9 cellular contexts compared by ENCODE assay signal in the genomic region with DNA sequence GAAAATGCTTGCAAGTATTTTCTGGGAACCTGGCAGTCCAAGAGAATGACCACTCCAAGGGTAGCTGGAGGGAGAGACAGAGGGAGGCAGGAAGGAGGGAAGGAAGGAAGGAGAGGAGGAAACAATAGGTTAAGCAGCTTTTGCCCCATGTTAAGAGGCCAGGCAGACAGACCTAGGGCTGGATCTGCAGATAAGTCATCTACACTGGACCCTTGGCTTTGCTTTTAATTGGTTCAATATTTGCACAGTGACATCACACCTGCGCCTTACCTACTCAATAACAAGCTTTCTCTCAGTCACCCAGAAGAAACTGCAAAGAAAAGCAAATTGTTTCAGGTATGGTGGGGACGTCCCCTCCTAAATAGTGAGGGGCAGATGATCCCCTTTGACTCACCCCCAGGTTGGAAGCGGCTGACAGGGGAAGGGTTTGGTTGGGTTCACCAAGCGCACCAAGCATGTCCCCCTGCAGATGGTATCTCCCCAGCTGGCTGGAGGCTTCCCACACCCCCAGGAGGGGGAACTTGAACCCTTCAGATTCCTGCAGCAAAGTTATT. TPM values are rescaled to one million over a fixed set of nuclear protein-coding genes. Genes with fewer than 3 reads are reported as not detected.
A peak's percentile ranks its signal among the peaks of the same experiment; 100 is the strongest.
DNase-seq lines count a peak whose midpoint lies in the region; ATAC-seq, FAIRE-seq and TF ChIP-seq lines count a peak whose summit lies in the region.
"Had no signal": no experiment of that assay in that cellular context is flagged by ENCODE, and none has a peak within 500 bp of the region (broad histone marks: within the 10 kb centered on the region; RNA-seq: fewer than 3 reads in every experiment).

No MANE protein-coding gene starts in this region.

- no peak for DNase-seq in activated T-cell treated with anti-CD3 and anti-CD28 coated beads, Interleukin-2, amount 50 U/mL, for 24 hours
- DNase-seq in activated T-cell treated with anti-CD3 and anti-CD28 coated beads for 4 hours (no peak), HepG2 (ENCODE audit: low spot score) (peak; percentile 82), thyroid gland (no peak), GM12891 (ENCODE audit: insufficient read length, low spot score) (no peak), GM20000 (ENCODE audit: low spot score) (no peak)
- DNase-seq: activated CD4-positive, alpha-beta T cell treated with anti-CD3 and anti-CD28 coated beads for 1 hour had no signal

- TF ChIP-seq EP300 in HepG2 (IDR thresholded peaks at IDR 0.05; ENCODE audit: low read depth in 2 of 2, low read length in 2 of 2): peak in 1 of 2 experiments; percentile 53; a peak in 1 of 4 replicates
- no peak for TF ChIP-seq EP300 in HepG2 (CRISPR knock-in tag; IDR thresholded peaks at IDR 0.05; ENCODE audit: borderline replicate concordance)

- POLR2A ChIA-PET in HepG2 (lab: Yijun Ruan, JAX): interaction anchor here (1.0 to 9.4 kb wide), 7 partner anchors 10 to 82 kb away, joined by 4 to 97 read pairs (median 11); partner anchors contain the start of gene MYH9

- no peak for TF ChIP-seq POLR2A in HepG2 (IDR thresholded peaks at IDR 0.05; ENCODE audit: insufficient read depth in 1 of 2, low read depth in 2 of 2, low read length in 2 of 2)
- TF ChIP-seq POLR2A in thyroid gland (IDR thresholded peaks at IDR 0.05): no peak
- no peak for TF ChIP-seq POLR2A in GM12891 (IDR thresholded peaks at IDR 0.05; ENCODE audit: low read depth, low read length)

- peak overlapping the region; percentile 34 for H3K9ac ChIP-seq in HepG2 (ENCODE audit: insufficient read depth, low read depth, low read length)

- intact Hi-C loops in HepG2 (cut with micrococcal nuclease; ENCODE audit: unreplicated experiment): no loop called here
- intact Hi-C loops in thyroid gland (cut with DNase I): loop anchor here (5.0 kb wide), 1 partner anchor 36 kb away; no protein-coding TSS in a partner anchor

- H3K36me3 Mint-ChIP-seq in activated T-cell treated with anti-CD3 and anti-CD28 coated beads, Interleukin-2, amount 50 U/mL, for 24 hours (ENCODE audit: low read depth): peaks cover 87% of the 10 kb centered on the region
- H3K36me3 Mint-ChIP-seq in activated T-helper 17 cell treated with anti-CD3 and anti-CD28 coated beads, Interleukin-2, amount 50 U/mL, for 72 hours (ENCODE audit: low read depth): peaks cover 98% of the 10 kb centered on the region

- H3K27me3 ChIP-seq in HepG2 (ENCODE audit: control insufficient read depth in 1 of 2, insufficient read depth in 2 of 2, low read length in 2 of 2): no peaks in the 10 kb centered on the region
- no peaks in the 10 kb centered on the region for H3K27me3 ChIP-seq in thyroid gland

- no peak for ATAC-seq in activated T-helper 17 cell treated with anti-CD3 and anti-CD28 coated beads, Interleukin-2, amount 50 U/mL, for 72 hours (replicated peaks)
- ATAC-seq in HepG2 (peak; percentile 45), HG03097 (IDR thresholded peaks at IDR 0.05; ENCODE audit: low FRiP score, unreplicated experiment) (no peak)

- peak overlapping the region in 1 of 3 experiments; percentile 41; a peak in 2 of 6 replicates for H3K4me3 ChIP-seq in HepG2 (replicated peaks in 1 of 3; ENCODE audit: insufficient read depth in 1 of 3, low read depth in 2 of 3, low read length in 3 of 3)
- H3K4me3 ChIP-seq in thyroid gland (replicated peaks in 1 of 3): no peak overlapping the region

- H3K79me2 ChIP-seq in HepG2 (ENCODE audit: insufficient read depth, low read length): peaks cover 96% of the 10 kb centered on the region

- H3K9me3 ChIP-seq in HepG2 (ENCODE audit: low read length) (no peaks in the 10 kb centered on the region), thyroid gland (no peaks in the 10 kb centered on the region)

- H3K4me1 ChIP-seq in HepG2 (ENCODE audit: insufficient read depth, low read length): peaks cover 100% of the 10 kb centered on the region
- peaks cover 95 to 100% of the 10 kb centered on the region in 2 donors for H3K4me1 ChIP-seq in thyroid gland

- peak overlapping the region; percentile 74 for H3K4me3 Mint-ChIP-seq in activated T-cell treated with anti-CD3 and anti-CD28 coated beads, Interleukin-2, amount 50 U/mL, for 24 hours
- peak overlapping the region; percentile 74 for H3K4me3 Mint-ChIP-seq in activated T-helper 17 cell treated with anti-CD3 and anti-CD28 coated beads, Interleukin-2, amount 50 U/mL, for 72 hours

- in situ Hi-C loops in HepG2 (cut with HindIII; ENCODE audit: extremely low pct_ligation_motif_present, low pct_unique_long_range_greater_than_20kb): no loop called here

- H4K20me1 ChIP-seq in HepG2 (ENCODE audit: insufficient read depth, low read length): peaks cover 36% of the 10 kb centered on the region

- peaks cover 100% of the 10 kb centered on the region for H3K4me1 Mint-ChIP-seq in activated T-cell treated with anti-CD3 and anti-CD28 coated beads, Interleukin-2, amount 50 U/mL, for 24 hours (ENCODE audit: low read depth)
- peaks cover 49% of the 10 kb centered on the region for H3K4me1 Mint-ChIP-seq in activated T-helper 17 cell treated with anti-CD3 and anti-CD28 coated beads, Interleukin-2, amount 50 U/mL, for 72 hours

- CTCF ChIA-PET in HepG2 (lab: Yijun Ruan, JAX; ENCODE audit: low intra/inter-chr PET ratio, low total read pairs): no interaction called here

- peak; percentile 83 for FAIRE-seq in HepG2 (lab: Jason Lieb, UNC)
- FAIRE-seq in GM12891 (lab: Jason Lieb, UNC): no peak

- no peak for TF ChIP-seq CTCF in HepG2 (CRISPR knock-in tag; IDR thresholded peaks at IDR 0.05)
- no peak for TF ChIP-seq CTCF in thyroid gland (IDR thresholded peaks at IDR 0.05)
- TF ChIP-seq CTCF in GM20000 (IDR thresholded peaks at IDR 0.05; ENCODE audit: extremely low read depth, missing control alignments): no peak

- peak overlapping the region; percentile 98 for H3K27ac Mint-ChIP-seq in activated T-cell treated with anti-CD3 and anti-CD28 coated beads, Interleukin-2, amount 50 U/mL, for 24 hours
- peak overlapping the region; percentile 88 for H3K27ac Mint-ChIP-seq in activated T-helper 17 cell treated with anti-CD3 and anti-CD28 coated beads, Interleukin-2, amount 50 U/mL, for 72 hours

- 7% methylated on average over 4 of the region's 4 CpGs for WGBS in HepG2 (ENCODE audit: low lambda C conversion rate)
- WGBS in thyroid gland, 2 donors: 85 to 86% methylated on average over 4 of the region's 4 CpGs

- no peak overlapping the region for H2AFZ ChIP-seq in HepG2 (ENCODE audit: low read length)

- H3K36me3 ChIP-seq in HepG2 (replicated peaks in 1 of 2; ENCODE audit: control insufficient read depth in 1 of 2, insufficient read depth in 2 of 2, low read length in 2 of 2) (peaks cover 4 to 8% of the 10 kb centered on the region in 2 experiments; a peak in 3 of 5 replicates), thyroid gland (no peaks in the 10 kb centered on the region)

- no peaks in the 10 kb centered on the region for H3K27me3 Mint-ChIP-seq in activated T-cell treated with anti-CD3 and anti-CD28 coated beads, Interleukin-2, amount 50 U/mL, for 24 hours
- H3K27me3 Mint-ChIP-seq in activated T-helper 17 cell treated with anti-CD3 and anti-CD28 coated beads, Interleukin-2, amount 50 U/mL, for 72 hours: no peaks in the 10 kb centered on the region

- peak overlapping the region; percentile 56 for H3K4me2 ChIP-seq in HepG2 (ENCODE audit: low read depth, low read length)

- TF ChIP-seq RAD21 in HepG2 (CRISPR knock-in tag; IDR thresholded peaks at IDR 0.05): no peak

- H3K9me3 Mint-ChIP-seq in activated T-cell treated with anti-CD3 and anti-CD28 coated beads, Interleukin-2, amount 50 U/mL, for 24 hours: no peaks in the 10 kb centered on the region
- no peaks in the 10 kb centered on the region for H3K9me3 Mint-ChIP-seq in activated T-helper 17 cell treated with anti-CD3 and anti-CD28 coated beads, Interleukin-2, amount 50 U/mL, for 72 hours

- no TSS peak for BruUV-seq in HepG2 (replicated peaks; lab: Mats Ljungman, UMichigan)

- H3K27ac ChIP-seq in HepG2 (ENCODE audit: extremely low read length, insufficient read depth, low read length) (peak overlapping the region; percentile 76), thyroid gland (peak overlapping the region; percentile 59 to 99 (median 88))

TF ChIP-seq in HepG2, 621 proteins besides CTCF, POLR2A, EP300 and RAD21 (continues in another document):
- TF ChIP-seq DNMT1 (CRISPR knock-in tag; IDR thresholded peaks at IDR 0.05): no peak
- TF ChIP-seq U2AF2 (IDR thresholded peaks at IDR 0.05; ENCODE audit: low read depth, low read length): no peak
- no peak for TF ChIP-seq KDM5A (IDR thresholded peaks at IDR 0.05; ENCODE audit: borderline replicate concordance, low read length)
- TF ChIP-seq SMAD9 (CRISPR knock-in tag; IDR thresholded peaks at IDR 0.05): no peak

TF ChIP-seq in GM12891, 5 proteins besides CTCF, POLR2A, EP300 and RAD21 (continues in another document):
- TF ChIP-seq POU2F2 (IDR thresholded peaks at IDR 0.05; ENCODE audit: low read depth, low read length) (no peak), POLR2AphosphoS5 (IDR thresholded peaks at IDR 0.05; ENCODE audit: low read depth, low read length) (no peak), TAF1 (IDR thresholded peaks at IDR 0.05; ENCODE audit: low read depth, low read length) (no peak)

RNA-seq across cellular contexts. Expression of gene MYH9, which starts 24.3 kb away (rescaled TPM):
- 100 to 1,000 TPM; 782 to 800 TPM for total RNA-seq in activated T-helper 17 cell treated with anti-CD3 and anti-CD28 coated beads, Interleukin-2, amount 50 U/mL, for 72 hours
- total RNA-seq in HepG2 (2016; rRNA removed; fragmentation: Illumina TruSeq; extraction: Trizol) (98.5 and 125 TPM in 2 replicates), thyroid gland (100 to 1,000 TPM; 228 to 375 (median 275) TPM)
- 28.5 and 28.7 TPM in 2 replicates for total RNA-seq in HepG2 (2016; cell fraction: cytosol; rRNA removed; fragmentation: Illumina TruSeq; extraction: Trizol; ENCODE audit: low read depth)
- 92.9 and 102 TPM in 2 replicates for total RNA-seq in HepG2 (2016; cell fraction: insoluble cytoplasmic fraction; rRNA removed; fragmentation: Illumina TruSeq; extraction: Trizol)
- total RNA-seq in HepG2 (2016; cell fraction: membrane; rRNA removed; fragmentation: Illumina TruSeq; extraction: Trizol): 39.3 and 47.1 TPM in 2 replicates
- total RNA-seq in HepG2 (2016; cell fraction: nucleus; rRNA removed; fragmentation: Illumina TruSeq; extraction: Trizol): 73.0 and 81.6 TPM in 2 replicates
- 50.7 and 60.6 TPM in 2 replicates for polyA plus RNA-seq in HepG2 (2011; rRNA removed)
- 31.6 and 39.3 TPM in 2 replicates for polyA plus RNA-seq in HepG2 (2011; cell fraction: cytosol; rRNA removed)
- 68.4 and 91.3 TPM in 2 replicates for polyA plus RNA-seq in HepG2 (2011; cell fraction: nucleus; rRNA removed)
- polyA plus RNA-seq in HepG2 (2012): 88.3 and 93.4 TPM in 2 replicates
- polyA plus RNA-seq in HepG2 (2016; cell fraction: cytosol; fragmentation: Illumina TruSeq; extraction: Trizol; ENCODE audit: low read depth): 3.6 and 4.2 TPM in 2 replicates
- polyA plus RNA-seq in HepG2 (2016; cell fraction: insoluble cytoplasmic fraction; fragmentation: Illumina TruSeq; extraction: Trizol; ENCODE audit: low read depth): 72.0 and 110 TPM in 2 replicates
- 8.1 and 11.6 TPM in 2 replicates for polyA plus RNA-seq in HepG2 (2016; cell fraction: membrane; fragmentation: Illumina TruSeq; extraction: Trizol; ENCODE audit: low read depth)
- polyA plus RNA-seq in HepG2 (2016; cell fraction: nucleus; fragmentation: Illumina TruSeq; extraction: Trizol; ENCODE audit: insufficient read depth, low read depth): 106 and 113 TPM in 2 replicates
- 124 and 180 TPM in 2 replicates for polyA minus RNA-seq in HepG2 (2011; rRNA and poly(A)+ RNA removed; ENCODE audit: low replicate concordance)
- 125 and 176 TPM in 2 replicates for polyA minus RNA-seq in HepG2 (2011; cell fraction: cytosol; rRNA and poly(A)+ RNA removed)
- polyA minus RNA-seq in HepG2 (2011; cell fraction: nucleus; rRNA and poly(A)+ RNA removed): 61.9 and 97.5 TPM in 2 replicates
- polyA plus RNA-seq in GM12891 (2012; ENCODE audit: low read depth, missing spikeins): 164 TPM
